ENCODE assay signal across 26 cellular contexts in genomic region chr5:82414043-82414393, GRCh38.
DNase-seq lines count a peak whose midpoint lies in the region; ATAC-seq and TF ChIP-seq lines count a peak whose summit lies in the region.
"Had no signal": no experiment of that assay in that cellular context is flagged by ENCODE, and none has a peak within 500 bp of the region (broad histone marks: within the 10 kb centered on the region; RNA-seq: fewer than 3 reads in every experiment).

No MANE protein-coding gene starts in this region.

- no peak overlapping the region for H2AFZ ChIP-seq in osteoblast (ENCODE audit: low read length)

- H3K79me2 ChIP-seq in osteoblast (ENCODE audit: insufficient read depth, low read length), result no peaks in the 10 kb centered on the region

- no peaks in the 10 kb centered on the region for H3K9me3 ChIP-seq in BLaER1 treated with 17β-estradiol and CSF1 and Interleukin-3, amounts not matched to agents 10 nM and 100 nM (replicated peaks in 1 of 11)
- H3K9me3 ChIP-seq in SK-N-MC (ENCODE audit: low read depth, low read length), result no peaks in the 10 kb centered on the region
- no peaks in the 10 kb centered on the region for H3K9me3 ChIP-seq in osteoblast (ENCODE audit: low read depth, low read length)
- H3K9me3 ChIP-seq: Peyer's patch, testis had no signal

- POLR2A ChIA-PET in GM10248 (lab: Yijun Ruan, JAX), result no interaction called here

- CTCF ChIA-PET in GM10248 (lab: Yijun Ruan, JAX), result interaction anchor here (1.4 kb wide), 1 partner anchor 10 kb away, joined by 4 read pairs; no protein-coding TSS in a partner anchor

- DNase-seq in SK-N-MC (ENCODE audit: low read depth, low spot score), result no peak
- no peak for DNase-seq in epithelial cell of prostate (ENCODE audit: low read depth, low spot score)
- no peak for DNase-seq in osteoblast (ENCODE audit: insufficient read length, low spot score, missing footprints)
- DNase-seq in GM10248 (ENCODE audit: extremely low spot score), result no peak
- DNase-seq in amygdala (lab: John Stamatoyannopoulos, UW), result no peak
- no peak for DNase-seq in HT-29 (ENCODE audit: low spot score)
- DNase-seq: activated CD4-positive, alpha-beta T cell treated with anti-CD3 and anti-CD28 coated beads for 48 hours; activated CD8-positive, alpha-beta memory T cell treated with anti-CD3 and anti-CD28 coated beads for 24 hours; activated T-cell treated with anti-CD3 and anti-CD28 coated beads for 4 hours; aorta; Calu3; caudate nucleus; CD4-positive, CD25-positive, alpha-beta regulatory T cell; head of caudate nucleus; Karpas-422; naive thymus-derived CD4-positive, alpha-beta T cell; NCI-H1436 treated with DMSO at 0.1 percent for 48 hours; NCI-H748 treated with DMSO at 0.1 percent for 48 hours; occipital lobe; Peyer's patch; small intestine; stimulated activated naive CD4-positive, alpha-beta T cell treated with Interleukin-2 at 50 U/mL for 16 hours; testis had no signal

- peak overlapping the region in 4 of 11 experiments; percentile 19 to 48 (median 30); a peak in 8 of 22 replicates for H3K27ac ChIP-seq in BLaER1 treated with 17β-estradiol and CSF1 and Interleukin-3, amounts not matched to agents 10 nM and 100 nM
- H3K27ac ChIP-seq in SK-N-MC (peak overlapping the region; percentile 80), epithelial cell of prostate (peak overlapping the region; percentile 19), osteoblast (ENCODE audit: low read depth, low read length) (peak overlapping the region; percentile 92)
- H3K27ac ChIP-seq: Peyer's patch, testis had no signal

- no peaks in the 10 kb centered on the region for H3K27me3 ChIP-seq in BLaER1 treated with 17β-estradiol and CSF1 and Interleukin-3, amounts not matched to agents 10 nM and 100 nM
- no peaks in the 10 kb centered on the region for H3K27me3 ChIP-seq in osteoblast (ENCODE audit: insufficient read depth, low read length)
- H3K27me3 ChIP-seq: Peyer's patch, testis had no signal

- no peak for TF ChIP-seq CTCF in osteoblast (IDR thresholded peaks at IDR 0.05; ENCODE audit: extremely low read depth, low read depth, low read length)
- no peak for TF ChIP-seq CTCF in GM10248 (IDR thresholded peaks at IDR 0.05; ENCODE audit: control extremely low read depth, extremely low read depth, low read depth, missing control alignments)

- ATAC-seq in HG03097 (IDR thresholded peaks at IDR 0.05; ENCODE audit: low FRiP score, unreplicated experiment), result no peak
- ATAC-seq: activated naive CD4-positive, alpha-beta T cell treated with anti-CD3 and anti-CD28 coated beads, Interleukin-2, amount 50 U/mL, for 72 hours; naive thymus-derived CD4-positive, alpha-beta T cell had no signal

- H4K20me1 ChIP-seq in BLaER1 treated with 17β-estradiol and CSF1 and Interleukin-3, amounts not matched to agents 10 nM and 100 nM, result no peaks in the 10 kb centered on the region
- no peaks in the 10 kb centered on the region for H4K20me1 ChIP-seq in osteoblast (ENCODE audit: insufficient read depth, low read length)

- H3K4me1 ChIP-seq in BLaER1 treated with 17β-estradiol and CSF1 and Interleukin-3, amounts not matched to agents 10 nM and 100 nM, result peaks cover 0 to 39% (median 18%) of the 10 kb centered on the region in 10 experiments; a peak in 16 of 20 replicates
- H3K4me1 ChIP-seq in osteoblast (ENCODE audit: insufficient read depth, low read length), result peaks cover 37% of the 10 kb centered on the region
- H3K4me1 ChIP-seq: Peyer's patch had no signal

- H3K4me3 ChIP-seq in BLaER1 treated with 17β-estradiol and CSF1 and Interleukin-3, amounts not matched to agents 10 nM and 100 nM, result no peak overlapping the region
- peak overlapping the region; percentile 2; the same call in 1 of the 2 replicates for H3K4me3 ChIP-seq in SK-N-MC
- H3K4me3 ChIP-seq in osteoblast (ENCODE audit: insufficient read depth, low read length), result no peak overlapping the region
- H3K4me3 ChIP-seq: Peyer's patch, testis had no signal

- no peak overlapping the region for H3K9ac ChIP-seq in BLaER1 treated with 17β-estradiol and CSF1 and Interleukin-3, amounts not matched to agents 10 nM and 100 nM
- H3K9ac ChIP-seq in SK-N-MC (ENCODE audit: insufficient read length), result no peak overlapping the region

- H3K4me2 ChIP-seq in BLaER1 treated with 17β-estradiol and CSF1 and Interleukin-3, amounts not matched to agents 10 nM and 100 nM, result peak overlapping the region in 9 of 11 experiments; percentile 4 to 61 (median 42); a peak in 14 of 22 replicates
- H3K4me2 ChIP-seq in osteoblast (ENCODE audit: insufficient read depth, low read length), result peak overlapping the region; percentile 15

- no peaks in the 10 kb centered on the region for H3K36me3 ChIP-seq in BLaER1 treated with 17β-estradiol and CSF1 and Interleukin-3, amounts not matched to agents 10 nM and 100 nM
- no peaks in the 10 kb centered on the region for H3K36me3 ChIP-seq in SK-N-MC (ENCODE audit: insufficient read depth, low read length)
- no peaks in the 10 kb centered on the region for H3K36me3 ChIP-seq in osteoblast (ENCODE audit: insufficient read depth, low read length)
- H3K36me3 ChIP-seq: Peyer's patch had no signal
